ENCODE assay signal across 10 cellular contexts in genomic region chr4:143085224-143085623, GRCh38.
DNase-seq lines count a peak whose midpoint lies in the region; ATAC-seq, FAIRE-seq and TF ChIP-seq lines count a peak whose summit lies in the region.
"Had no signal": no experiment of that assay in that cellular context is flagged by ENCODE, and none has a peak within 500 bp of the region (broad histone marks: within the 10 kb centered on the region; RNA-seq: fewer than 3 reads in every experiment).

No MANE protein-coding gene starts in this region.

- FAIRE-seq in HTR-8/SVneo (lab: Jason Lieb, UNC): no peak

- intact Hi-C loops in left lung (cut with DNase I): no loop called here

- DNase-seq in HTR-8/SVneo (ENCODE audit: insufficient read length, low spot score): peak; percentile 6
- no peak for DNase-seq in left lung
- DNase-seq in activated CD4-positive, alpha-beta T cell treated with anti-CD3 and anti-CD28 coated beads, Interleukin-2, amount 50 U/mL, for 4 hours: no peak
- no peak for DNase-seq in NCI-H1694 (lab: John Stamatoyannopoulos, UW)
- no peak for DNase-seq in activated CD4-positive, alpha-beta T cell treated with anti-CD3 and anti-CD28 coated beads, Interleukin-2, amount 50 U/mL, for 1 hour
- no peak for DNase-seq in immature natural killer cell
- DNase-seq: cortex of kidney had no signal

- H3K4me3 Mint-ChIP-seq in brain: no peak overlapping the region
- H3K4me3 Mint-ChIP-seq in immature natural killer cell: no peak overlapping the region

- H3K27ac Mint-ChIP-seq in brain: peak overlapping the region in 1 of 5 experiments; percentile 4
- no peak overlapping the region for H3K27ac Mint-ChIP-seq in immature natural killer cell

- peaks cover 0 to 2% of the 10 kb centered on the region in 2 donors for H3K9me3 ChIP-seq in left lung

- peak; percentile 69 for ATAC-seq in left lung

- H3K27ac ChIP-seq in 22Rv1: no peak overlapping the region
- peak overlapping the region; percentile 5 to 15 for H3K27ac ChIP-seq in left lung
- H3K27ac ChIP-seq: BLaER1 treated with 17β-estradiol and CSF1 and Interleukin-3, amounts not matched to agents 10 nM and 100 nM had no signal

- TF ChIP-seq CTCF in 22Rv1 (IDR thresholded peaks at IDR 0.05) (peak; percentile 22; the same call in 1 of the 2 replicates), brain (conservative IDR thresholded peaks at IDR 0.05) (peak; percentile 49 to 63), left lung (IDR thresholded peaks at IDR 0.05) (no peak)

- no peaks in the 10 kb centered on the region for H3K36me3 ChIP-seq in left lung
- H3K36me3 ChIP-seq: BLaER1 treated with 17β-estradiol and CSF1 and Interleukin-3, amounts not matched to agents 10 nM and 100 nM had no signal

- H3K4me1 ChIP-seq in left lung: peaks cover 5 to 6% of the 10 kb centered on the region in 2 donors
- H3K4me1 ChIP-seq: BLaER1 treated with 17β-estradiol and CSF1 and Interleukin-3, amounts not matched to agents 10 nM and 100 nM had no signal

- H3K4me1 Mint-ChIP-seq in brain (peaks cover 15% of the 10 kb centered on the region), immature natural killer cell (no peaks in the 10 kb centered on the region)

- no peak overlapping the region for H3K4me3 ChIP-seq in left lung
- H3K4me3 ChIP-seq: BLaER1 treated with 17β-estradiol and CSF1 and Interleukin-3, amounts not matched to agents 10 nM and 100 nM had no signal

- H3K27me3 Mint-ChIP-seq in brain: no peaks in the 10 kb centered on the region
- no peaks in the 10 kb centered on the region for H3K27me3 Mint-ChIP-seq in immature natural killer cell (ENCODE audit: low read depth in 3 of 3)

- H3K9me3 Mint-ChIP-seq in brain (peaks cover 0 to 9% (median 0%) of the 10 kb centered on the region in 5 experiments), immature natural killer cell (peaks cover 0 to 2% (median 0%) of the 10 kb centered on the region in 6 donors)

- H3K36me3 Mint-ChIP-seq in brain (no peaks in the 10 kb centered on the region), immature natural killer cell (no peaks in the 10 kb centered on the region)

- H3K27me3 ChIP-seq in left lung: no peaks in the 10 kb centered on the region
- H3K27me3 ChIP-seq: BLaER1 treated with 17β-estradiol and CSF1 and Interleukin-3, amounts not matched to agents 10 nM and 100 nM had no signal

Comparison
In these comparisons a context has a peak if more than half of its experiments do, and no peak if none do; other contexts are left out.
1. CTCF ChIP-seq: peak in 22Rv1 (single experiment) and brain (2 of 2); none in left lung (0 of 2).